In genomic region chr3:88150771-88151170, GRCh38 we compare ENCODE assay signal across 8 cellular contexts. TPM values are rescaled to one million over a fixed set of nuclear protein-coding genes. Genes with fewer than 3 reads are reported as not detected.
DNase-seq lines count a peak whose midpoint lies in the region; ATAC-seq and TF ChIP-seq lines count a peak whose summit lies in the region.

No MANE protein-coding gene starts in this region.

- no peaks in the 10 kb centered on the region for H3K27me3 Mint-ChIP-seq in activated naive CD8-positive, alpha-beta T cell treated with anti-CD3 and anti-CD28 coated beads for 36 hours

- no peaks in the 10 kb centered on the region for H3K9me3 ChIP-seq in heart left ventricle
- H3K9me3 ChIP-seq in tibial nerve: no peaks in the 10 kb centered on the region

- peaks cover 26% of the 10 kb centered on the region for H3K4me1 Mint-ChIP-seq in activated naive CD8-positive, alpha-beta T cell treated with anti-CD3 and anti-CD28 coated beads for 36 hours

- H3K4me1 ChIP-seq in heart left ventricle: peaks cover 2 to 35% (median 18%) of the 10 kb centered on the region in 12 donors
- H3K4me1 ChIP-seq in tibial nerve: peaks cover 0 to 49% (median 14%) of the 10 kb centered on the region in 4 donors

- TF ChIP-seq CTCF in heart left ventricle (IDR thresholded peaks at IDR 0.05) (no peak), kidney epithelial cell (IDR thresholded peaks at IDR 0.05; ENCODE audit: insufficient read depth, low read length, poor library complexity, severe bottlenecking) (no peak), tibial nerve (IDR thresholded peaks at IDR 0.05) (no peak)

- DNase-seq in heart left ventricle (no peak), cardiac septum (ENCODE audit: low spot score) (no peak), kidney epithelial cell (ENCODE audit: low read depth) (no peak), tibial nerve (ENCODE audit: low spot score in 2 of 2) (no peak), COLO668 (lab: John Stamatoyannopoulos, UW; ENCODE audit: unreplicated experiment) (no peak)
- no peak for DNase-seq in activated naive CD8-positive, alpha-beta T cell treated with anti-CD3 and anti-CD28 coated beads for 36 hours
- DNase-seq in stimulated activated CD4-positive, alpha-beta T cell treated with anti-CD3 and anti-CD28 coated beads, Interleukin-12 subunit alpha, Interleukin-12 subunit beta, amount 100 ng/mL, for 4 hours: no peak

- intact Hi-C loops in heart left ventricle (cut with DNase I) (no loop called here), cardiac septum (cut with DNase I) (no loop called here)

- TF ChIP-seq EP300 in tibial nerve (IDR thresholded peaks at IDR 0.05): no peak

- H3K9me3 Mint-ChIP-seq in activated naive CD8-positive, alpha-beta T cell treated with anti-CD3 and anti-CD28 coated beads for 36 hours: no peaks in the 10 kb centered on the region

- no peak for TF ChIP-seq POLR2A in heart left ventricle (IDR thresholded peaks at IDR 0.05)
- no peak for TF ChIP-seq POLR2A in tibial nerve (IDR thresholded peaks at IDR 0.05)

- WGBS in heart left ventricle, 4 donors: 2 to 3% (median 2%) methylated on average over 7 of the region's 7 CpGs
- 1 to 3% methylated on average over 7 of the region's 7 CpGs for WGBS in tibial nerve, 2 donors

- H3K36me3 Mint-ChIP-seq in activated naive CD8-positive, alpha-beta T cell treated with anti-CD3 and anti-CD28 coated beads for 36 hours: peaks cover 15% of the 10 kb centered on the region

- H3K36me3 ChIP-seq in heart left ventricle (peaks cover 0 to 29% (median 26%) of the 10 kb centered on the region in 9 donors), kidney epithelial cell (ENCODE audit: control insufficient read depth, insufficient read depth, low read length) (no peaks in the 10 kb centered on the region), tibial nerve (peaks cover 0 to 29% (median 0%) of the 10 kb centered on the region in 3 donors)

- peak overlapping the region; percentile 97 for H3K4me3 Mint-ChIP-seq in activated naive CD8-positive, alpha-beta T cell treated with anti-CD3 and anti-CD28 coated beads for 36 hours

- ATAC-seq in heart left ventricle (no peak), GM18498 (IDR thresholded peaks at IDR 0.05; ENCODE audit: unreplicated experiment) (no peak)

- H3K27ac Mint-ChIP-seq in activated naive CD8-positive, alpha-beta T cell treated with anti-CD3 and anti-CD28 coated beads for 36 hours: peak overlapping the region; percentile 98

- H3K27ac ChIP-seq in heart left ventricle (peak overlapping the region in 10 of 12 donors; percentile 83 to 98 (median 91)), tibial nerve (peak overlapping the region; percentile 80 to 99 (median 94))

- H3K4me3 ChIP-seq in heart left ventricle (peak overlapping the region; percentile 66 to 95 (median 86)), kidney epithelial cell (ENCODE audit: low read depth, low read length) (peak overlapping the region; percentile 77), tibial nerve (peak overlapping the region; percentile 65 to 97 (median 82))

- H3K27me3 ChIP-seq in heart left ventricle: no peaks in the 10 kb centered on the region
- H3K27me3 ChIP-seq in kidney epithelial cell (ENCODE audit: control insufficient read depth, insufficient read depth, low read length): no peaks in the 10 kb centered on the region
- H3K27me3 ChIP-seq in tibial nerve: no peaks in the 10 kb centered on the region

RNA-seq across cellular contexts. Expression of gene C3orf38, which starts 1.0 kb away (rescaled TPM):
- total RNA-seq in heart left ventricle (10 to 100 TPM in 8 of 9 donors, 1 to 10 TPM in 1; 8.6 to 21.5 (median 12.9) TPM), cardiac septum (15.6 TPM), kidney epithelial cell (26.9 and 27.0 TPM in 2 replicates), tibial nerve (10 to 100 TPM; 20.7 to 25.6 (median 21.6) TPM)
- polyA plus RNA-seq in heart left ventricle: 1 to 10 TPM; 4.3 to 7.7 TPM
- total RNA-seq in activated naive CD8-positive, alpha-beta T cell treated with anti-CD3 and anti-CD28 coated beads for 36 hours: 10 to 100 TPM; 21.4 to 24.1 TPM
